Comparison of ENCODE assay signal across 10 cellular contexts in the genomic region with DNA sequence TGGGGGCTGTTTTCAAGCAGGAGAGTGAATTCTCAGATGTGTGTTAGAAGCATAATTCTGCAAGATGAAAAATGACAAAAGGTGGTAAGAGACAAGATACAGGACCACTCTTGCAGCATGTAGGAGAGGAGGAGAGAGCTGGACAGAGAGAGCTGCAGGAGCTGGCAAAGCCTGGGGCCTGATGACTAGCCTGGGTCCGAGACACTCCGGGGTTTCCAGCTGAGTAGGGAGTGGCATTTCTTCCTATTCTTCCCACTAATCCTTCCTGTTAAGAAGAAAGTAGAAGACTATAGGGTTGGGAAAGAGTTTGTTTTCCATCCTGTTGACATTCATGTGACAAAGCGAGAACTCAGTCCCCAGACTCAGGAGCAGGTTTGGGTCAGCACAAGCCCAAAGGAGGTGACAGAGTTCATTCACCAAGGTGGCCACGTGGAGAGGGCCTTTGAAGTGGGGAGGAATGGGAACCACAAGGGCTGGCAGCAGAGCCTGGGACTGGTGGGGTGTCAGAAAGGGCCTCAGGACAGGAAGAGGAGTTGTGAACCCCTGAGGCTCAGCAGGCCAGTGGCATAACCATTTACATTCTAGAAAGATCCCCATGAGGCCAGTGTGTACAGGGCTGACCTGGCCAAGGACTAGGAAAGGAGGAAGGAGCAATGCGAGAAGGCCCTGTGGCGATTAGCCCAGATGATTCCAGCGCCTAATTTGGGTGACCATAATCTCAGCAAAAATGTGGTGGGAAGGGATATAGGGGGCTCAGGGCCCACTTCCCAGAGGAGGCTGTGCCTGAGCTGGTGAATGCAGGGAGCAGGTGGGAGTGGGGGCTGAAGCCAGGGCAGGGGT. TPM values are rescaled to one million over a fixed set of nuclear protein-coding genes. Genes with fewer than 3 reads are reported as not detected.
DNase-seq lines count a peak whose midpoint lies in the region; ATAC-seq, FAIRE-seq and TF ChIP-seq lines count a peak whose summit lies in the region.
"Had no signal": no experiment of that assay in that cellular context is flagged by ENCODE, and none has a peak within 500 bp of the region (broad histone marks: within the 10 kb centered on the region; RNA-seq: fewer than 3 reads in every experiment).

No MANE protein-coding gene starts in this region.

- POLR2A ChIA-PET in A673 (lab: Charles Lee; ENCODE audit: low non-redundant PET): no interaction called here

- H3K4me3 Mint-ChIP-seq in central memory CD8-positive, alpha-beta T cell: no peak overlapping the region
- H3K4me3 Mint-ChIP-seq in nephron progenitor cell (peak overlapping the region; percentile 1), Calu3 (ENCODE audit: low read depth, unreplicated experiment) (no peak overlapping the region), mesothelial cell of epicardium (no peak overlapping the region)
- H3K4me3 Mint-ChIP-seq: HFFc6 had no signal

- no peaks in the 10 kb centered on the region for H3K9me3 ChIP-seq in A673 (ENCODE audit: low read depth, low read length, poor library complexity, severe bottlenecking)

- no peak for TF ChIP-seq CTCF in A673 (conservative IDR thresholded peaks at IDR 0.05; ENCODE audit: low read depth, low read length)
- no peak for TF ChIP-seq CTCF in nephron progenitor cell (IDR thresholded peaks at IDR 0.05)
- TF ChIP-seq CTCF in Calu3 (IDR thresholded peaks at IDR 0.05; ENCODE audit: unreplicated experiment): no peak
- TF ChIP-seq CTCF in mesothelial cell of epicardium (IDR thresholded peaks at IDR 0.05; ENCODE audit: unreplicated experiment): no peak

- H3K9me3 Mint-ChIP-seq in central memory CD8-positive, alpha-beta T cell: no peaks in the 10 kb centered on the region
- H3K9me3 Mint-ChIP-seq in nephron progenitor cell (no peaks in the 10 kb centered on the region), Calu3 (ENCODE audit: low read depth, unreplicated experiment) (no peaks in the 10 kb centered on the region), mesothelial cell of epicardium (no peaks in the 10 kb centered on the region)
- H3K9me3 Mint-ChIP-seq: HFFc6 had no signal

- CTCF ChIA-PET in A673 (lab: Charles Lee) (no interaction called here), Calu3 (lab: Charles Lee) (no interaction called here)

- in situ Hi-C loops in KBM-7 (cut with MboI; ENCODE audit: low pct_unique_long_range_greater_than_20kb, low sequenced_read_pairs): no loop called here

- H3K27ac ChIP-seq in A673 (ENCODE audit: low read depth, low read length, poor library complexity, severe bottlenecking): peak overlapping the region; percentile 29

- peaks cover 33% of the 10 kb centered on the region for H3K36me3 Mint-ChIP-seq in central memory CD8-positive, alpha-beta T cell (ENCODE audit: insufficient read depth)
- H3K36me3 Mint-ChIP-seq in nephron progenitor cell (ENCODE audit: low read depth): peaks cover 9% of the 10 kb centered on the region
- peaks cover 28% of the 10 kb centered on the region for H3K36me3 Mint-ChIP-seq in Calu3 (ENCODE audit: insufficient read depth, unreplicated experiment)
- H3K36me3 Mint-ChIP-seq in mesothelial cell of epicardium: no peaks in the 10 kb centered on the region

- BruUV-seq in A673 (replicated peaks; lab: Mats Ljungman, UMichigan) (no TSS peak), Calu3 (replicated peaks; lab: Mats Ljungman, UMichigan) (no TSS peak)

- DNase-seq in A673 (ENCODE audit: low spot score) (peak; percentile 60), GM19239 (ENCODE audit: insufficient read length, low spot score) (peak; percentile 1), nephron progenitor cell (no peak), NCI-H510A treated with DMSO at 0.1 percent for 48 hours (lab: John Stamatoyannopoulos, UW) (no peak), Calu3 (no peak), mesothelial cell of epicardium (ENCODE audit: low spot score in 2 of 2, unreplicated experiment in 2 of 2) (no peak), KBM-7 (no peak)
- DNase-seq in central memory CD8-positive, alpha-beta T cell (ENCODE audit: low spot score in 2 of 2): no peak
- DNase-seq: HFFc6, NCI-H2081 treated with DMSO at 0.1 percent for 48 hours had no signal

- H3K4me1 Mint-ChIP-seq in central memory CD8-positive, alpha-beta T cell: peaks cover 41% of the 10 kb centered on the region
- H3K4me1 Mint-ChIP-seq in nephron progenitor cell: peaks cover 44% of the 10 kb centered on the region
- H3K4me1 Mint-ChIP-seq in Calu3 (ENCODE audit: low read depth, unreplicated experiment): peaks cover 17% of the 10 kb centered on the region
- peaks cover 22% of the 10 kb centered on the region for H3K4me1 Mint-ChIP-seq in mesothelial cell of epicardium

- H3K27ac Mint-ChIP-seq in central memory CD8-positive, alpha-beta T cell (ENCODE audit: low read depth): peak overlapping the region; percentile 72
- H3K27ac Mint-ChIP-seq in nephron progenitor cell (peak overlapping the region; percentile 74), Calu3 (ENCODE audit: unreplicated experiment) (no peak overlapping the region), mesothelial cell of epicardium (no peak overlapping the region)
- H3K27ac Mint-ChIP-seq: HFFc6 had no signal

- peaks cover 26% of the 10 kb centered on the region for H3K4me1 ChIP-seq in A673 (ENCODE audit: insufficient read depth, low read length, poor library complexity, severe bottlenecking)

- H3K36me3 ChIP-seq in A673 (ENCODE audit: insufficient read depth, low read length, poor library complexity, severe bottlenecking): no peaks in the 10 kb centered on the region

- H3K27me3 ChIP-seq in A673 (replicated peaks; ENCODE audit: insufficient read depth, low read depth, low read length, poor library complexity): no peaks in the 10 kb centered on the region

- H3K27me3 Mint-ChIP-seq in central memory CD8-positive, alpha-beta T cell: no peaks in the 10 kb centered on the region
- H3K27me3 Mint-ChIP-seq in nephron progenitor cell (ENCODE audit: low read depth, poor library complexity): no peaks in the 10 kb centered on the region
- peaks cover 14% of the 10 kb centered on the region for H3K27me3 Mint-ChIP-seq in Calu3 (ENCODE audit: unreplicated experiment)
- H3K27me3 Mint-ChIP-seq in mesothelial cell of epicardium (ENCODE audit: low read depth): no peaks in the 10 kb centered on the region

- intact Hi-C loops in A673 (cut with micrococcal nuclease; ENCODE audit: unreplicated experiment): loop anchor here (5.0 kb wide), 1 partner anchor 172 kb away; a partner anchor contains a TSS
- intact Hi-C loops in Calu3 (cut with micrococcal nuclease; ENCODE audit: unreplicated experiment): no loop called here

- FAIRE-seq in GM19239 (lab: Jason Lieb, UNC): no peak

- no peak for ATAC-seq in central memory CD8-positive, alpha-beta T cell (replicated peaks; ENCODE audit: extremely low read depth, poor library complexity, severe bottlenecking)

- H3K4me3 ChIP-seq in A673 (ENCODE audit: low read depth, low read length, poor library complexity, severe bottlenecking): no peak overlapping the region

RNA-seq across cellular contexts. Expression of a gene that starts 3.2 kb away (rescaled TPM):
- total RNA-seq in A673 (2021) (25.6 and 27.7 TPM in 2 replicates), Calu3 (2022) (12.9 and 13.4 TPM in 2 replicates), mesothelial cell of epicardium (15.4 to 16.9 TPM (median 16.6 TPM) in 3 replicates)

RNA-seq across cellular contexts. Expression of a gene that starts 3.2 kb away (rescaled TPM):
- total RNA-seq in A673 (2021) (2.5 and 4.0 TPM in 2 replicates), Calu3 (2022) (4.1 and 5.2 TPM in 2 replicates), mesothelial cell of epicardium (3.7 to 5.8 TPM (median 4.5 TPM) in 3 replicates)

RNA-seq across cellular contexts. Expression of a gene that starts 16.7 kb away (rescaled TPM):
- total RNA-seq in A673 (2021) (9.1 and 12.7 TPM in 2 replicates), Calu3 (2022) (12.8 and 15.0 TPM in 2 replicates), mesothelial cell of epicardium (95.2 to 104 TPM (median 99.4 TPM) in 3 replicates)

Comparison
In these comparisons a context has a peak if more than half of its experiments do, and no peak if none do; other contexts are left out.
1. DNase-seq: peak in A673 (single experiment) and GM19239 (single experiment); none in central memory CD8-positive, alpha-beta T cell (0 of 2), nephron progenitor cell (single experiment), NCI-H510A treated with DMSO at 0.1 percent for 48 hours (single experiment), Calu3 (single experiment), mesothelial cell of epicardium (0 of 2) and KBM-7 (single experiment).
2. H3K27ac Mint-ChIP-seq: peak in central memory CD8-positive, alpha-beta T cell (single experiment) and nephron progenitor cell (single experiment); none in Calu3 (single experiment) and mesothelial cell of epicardium (single experiment).